In genomic region chr3:42698216-42698910, GRCh38 we compare ENCODE assay signal across 27 cellular contexts. TPM values are rescaled to one million over a fixed set of nuclear protein-coding genes. Genes with fewer than 3 reads are reported as not detected.
"Had no signal": no experiment of that assay in that cellular context is flagged by ENCODE, and none has a peak within 500 bp of the region (broad histone marks: within the 10 kb centered on the region; RNA-seq: fewer than 3 reads in every experiment).

No MANE protein-coding gene starts in this region.

- ATAC-seq: body of pancreas; naive thymus-derived CD4-positive, alpha-beta T cell; SK-N-SH treated with all-trans-retinoic acid at 6 μM for 48 hours had no signal

- H3K27me3 ChIP-seq: body of pancreas had no signal

- H3K4me3 ChIP-seq: body of pancreas, tibial artery had no signal

- DNase-seq: activated CD4-positive, alpha-beta T cell treated with anti-CD3 and anti-CD28 coated beads, Interleukin-2, amount 10 ng/mL, durations not matched to agents 24 days and 14 days; activated naive CD4-positive, alpha-beta T cell; activated naive CD8-positive, alpha-beta T cell treated with anti-CD3 and anti-CD28 coated beads, Interleukin-2, amount 10 ng/mL, durations not matched to agents 7 days and 5 days; amygdala; body of pancreas; caudate nucleus; endodermal cell; foreskin fibroblast; hypothalamus; mesenchymal stem cell; stimulated activated CD4-positive, alpha-beta T cell treated with anti-CD3 and anti-CD28 coated beads, Interleukin-1b, Interleukin-23, amount 100 ng/mL, for 48 hours; stimulated activated naive CD4-positive, alpha-beta T cell; T1000 had no signal

- H3K9me3 ChIP-seq: body of pancreas, tibial artery had no signal

- H3K4me1 ChIP-seq: body of pancreas had no signal

- H3K36me3 ChIP-seq: tibial artery had no signal

- H3K27ac ChIP-seq: body of pancreas, epithelial cell of prostate, parathyroid adenoma, tibial artery had no signal

- FAIRE-seq: keratinocyte, urothelium cell line had no signal

- H3K9ac ChIP-seq: parathyroid adenoma had no signal

RNA-seq across cellular contexts. Expression of gene HHATL, which starts 4.2 kb away (rescaled TPM):
- total RNA-seq: activated CD4-positive, alpha-beta T cell treated with anti-CD3 and anti-CD28 coated beads, Interleukin-2, amount 10 ng/mL, durations not matched to agents 24 days and 14 days; activated CD8-positive, alpha-beta T cell treated with anti-CD3 and anti-CD28 coated beads for 36 hours; activated naive CD8-positive, alpha-beta T cell treated with anti-CD3 and anti-CD28 coated beads, Interleukin-2, amount 10 ng/mL, durations not matched to agents 7 days and 5 days; activated T-helper 1 cell treated with anti-CD3 and anti-CD28 coated beads, Interleukin-12 subunit alpha, Interleukin-12 subunit beta, Interleukin-2, Interleukin-4 antibody, amounts not matched to agents 30 ng/mL and 10 ng/mL and 1 ng/mL, durations not matched to agents 14 hours and 24 hours and 36 hours; dermis microvascular lymphatic vessel endothelial cell; endodermal cell; naive thymus-derived CD4-positive, alpha-beta T cell; T-cell had no signal

RNA-seq across cellular contexts. Expression of gene KLHL40, which starts 13.0 kb away (rescaled TPM):
- total RNA-seq: activated CD4-positive, alpha-beta T cell treated with anti-CD3 and anti-CD28 coated beads, Interleukin-2, amount 10 ng/mL, durations not matched to agents 24 days and 14 days; activated CD8-positive, alpha-beta T cell treated with anti-CD3 and anti-CD28 coated beads for 36 hours; activated naive CD8-positive, alpha-beta T cell treated with anti-CD3 and anti-CD28 coated beads, Interleukin-2, amount 10 ng/mL, durations not matched to agents 7 days and 5 days; activated T-helper 1 cell treated with anti-CD3 and anti-CD28 coated beads, Interleukin-12 subunit alpha, Interleukin-12 subunit beta, Interleukin-2, Interleukin-4 antibody, amounts not matched to agents 30 ng/mL and 10 ng/mL and 1 ng/mL, durations not matched to agents 14 hours and 24 hours and 36 hours; body of pancreas; dermis microvascular lymphatic vessel endothelial cell; endodermal cell; liver; mucosa of gallbladder; naive thymus-derived CD4-positive, alpha-beta T cell; subcutaneous adipose tissue; T-cell had no signal
